Comparison of ENCODE assay signal across 17 cellular contexts in genomic region chr2:189641565-189641964, GRCh38. TPM values are rescaled to one million over a fixed set of nuclear protein-coding genes. Genes with fewer than 3 reads are reported as not detected.
DNase-seq lines count a peak whose midpoint lies in the region; ATAC-seq and TF ChIP-seq lines count a peak whose summit lies in the region.
"Had no signal": no experiment of that assay in that cellular context is flagged by ENCODE, and none has a peak within 500 bp of the region (broad histone marks: within the 10 kb centered on the region; RNA-seq: fewer than 3 reads in every experiment).

No MANE protein-coding gene starts in this region.

- peak overlapping the region; percentile 58 for H3K27ac Mint-ChIP-seq in activated T-helper 1 cell treated with anti-CD3 and anti-CD28 coated beads, Interleukin-12 subunit alpha, Interleukin-12 subunit beta, Interleukin-2, Interleukin-4 antibody, amounts not matched to agents 30 ng/mL and 10 ng/mL and 1 ng/mL, durations not matched to agents 14 hours and 24 hours and 36 hours

- peaks cover 8% of the 10 kb centered on the region for H3K4me1 Mint-ChIP-seq in activated T-helper 1 cell treated with anti-CD3 and anti-CD28 coated beads, Interleukin-12 subunit alpha, Interleukin-12 subunit beta, Interleukin-2, Interleukin-4 antibody, amounts not matched to agents 30 ng/mL and 10 ng/mL and 1 ng/mL, durations not matched to agents 14 hours and 24 hours and 36 hours (ENCODE audit: low read depth)

- no peak for TF ChIP-seq CTCF in fibroblast of pulmonary artery (IDR thresholded peaks at IDR 0.05; ENCODE audit: low read length, missing control alignments)
- no peak for TF ChIP-seq CTCF in ascending aorta (IDR thresholded peaks at IDR 0.05)

- ATAC-seq in GM21360 (IDR thresholded peaks at IDR 0.05; ENCODE audit: unreplicated experiment): no peak
- ATAC-seq: heart left ventricle had no signal

- no peak overlapping the region for H3K4me3 ChIP-seq in fibroblast of pulmonary artery (replicated peaks; ENCODE audit: low read depth, low read length)
- no peak overlapping the region for H3K4me3 ChIP-seq in ascending aorta
- H3K4me3 ChIP-seq: heart left ventricle, sigmoid colon, thyroid gland had no signal

- intact Hi-C loops in activated T-helper 1 cell treated with anti-CD3 and anti-CD28 coated beads, Interleukin-12 subunit alpha, Interleukin-12 subunit beta, Interleukin-2, Interleukin-4 antibody, amounts not matched to agents 30 ng/mL and 10 ng/mL and 1 ng/mL, durations not matched to agents 14 hours and 24 hours and 36 hours (cut with micrococcal nuclease): loop anchor here (1.0 kb wide), 1 partner anchor 17 kb away; no protein-coding TSS in a partner anchor
- intact Hi-C loops in ascending aorta (cut with DNase I): no loop called here

- no peaks in the 10 kb centered on the region for H3K9me3 ChIP-seq in ascending aorta
- H3K9me3 ChIP-seq: heart left ventricle, sigmoid colon, SK-N-SH, thyroid gland had no signal

- H3K36me3 Mint-ChIP-seq in activated T-helper 1 cell treated with anti-CD3 and anti-CD28 coated beads, Interleukin-12 subunit alpha, Interleukin-12 subunit beta, Interleukin-2, Interleukin-4 antibody, amounts not matched to agents 30 ng/mL and 10 ng/mL and 1 ng/mL, durations not matched to agents 14 hours and 24 hours and 36 hours (ENCODE audit: low read depth): no peaks in the 10 kb centered on the region
- H3K36me3 Mint-ChIP-seq: mesothelial cell of epicardium had no signal

- DNase-seq in stimulated activated naive CD4-positive, alpha-beta T cell treated with Interleukin-2 at 50 U/mL for 16 hours (lab: John Stamatoyannopoulos, UW): peak; percentile 6
- no peak for DNase-seq in stimulated activated naive CD4-positive, alpha-beta T cell (lab: John Stamatoyannopoulos, UW)
- DNase-seq in activated T-helper 1 cell treated with anti-CD3 and anti-CD28 coated beads, Interleukin-12 subunit alpha, Interleukin-12 subunit beta, Interleukin-2, Interleukin-4 antibody, amounts not matched to agents 30 ng/mL and 10 ng/mL and 1 ng/mL, durations not matched to agents 14 hours and 24 hours and 36 hours (ENCODE audit: low spot score): no peak
- DNase-seq in fibroblast of pulmonary artery (ENCODE audit: low read depth): peak; percentile 52
- no peak for DNase-seq in ascending aorta (ENCODE audit: low spot score in 2 of 2)
- no peak for DNase-seq in SIG-M5 (lab: John Stamatoyannopoulos, UW)
- DNase-seq in T-helper 9 cell: no peak
- DNase-seq: DMS153, heart left ventricle, NCI-H226, sigmoid colon, SK-N-SH, thyroid gland had no signal

- no peak overlapping the region for H3K4me3 Mint-ChIP-seq in activated T-helper 1 cell treated with anti-CD3 and anti-CD28 coated beads, Interleukin-12 subunit alpha, Interleukin-12 subunit beta, Interleukin-2, Interleukin-4 antibody, amounts not matched to agents 30 ng/mL and 10 ng/mL and 1 ng/mL, durations not matched to agents 14 hours and 24 hours and 36 hours
- H3K4me3 Mint-ChIP-seq: mesothelial cell of epicardium had no signal

- H3K36me3 ChIP-seq in ascending aorta: no peaks in the 10 kb centered on the region
- H3K36me3 ChIP-seq: heart left ventricle, sigmoid colon, thyroid gland had no signal

- H3K27me3 ChIP-seq in ascending aorta: no peaks in the 10 kb centered on the region
- H3K27me3 ChIP-seq: heart left ventricle, sigmoid colon, thyroid gland had no signal

- H3K27me3 Mint-ChIP-seq in activated T-helper 1 cell treated with anti-CD3 and anti-CD28 coated beads, Interleukin-12 subunit alpha, Interleukin-12 subunit beta, Interleukin-2, Interleukin-4 antibody, amounts not matched to agents 30 ng/mL and 10 ng/mL and 1 ng/mL, durations not matched to agents 14 hours and 24 hours and 36 hours (ENCODE audit: insufficient read depth): no peaks in the 10 kb centered on the region

- no peak overlapping the region for H3K27ac ChIP-seq in ascending aorta
- H3K27ac ChIP-seq: epithelial cell of prostate, heart left ventricle, KMS-11, sigmoid colon, thyroid gland had no signal

- H3K4me1 ChIP-seq in ascending aorta: no peaks in the 10 kb centered on the region
- H3K4me1 ChIP-seq: heart left ventricle, sigmoid colon, thyroid gland had no signal

- H3K9me3 Mint-ChIP-seq in activated T-helper 1 cell treated with anti-CD3 and anti-CD28 coated beads, Interleukin-12 subunit alpha, Interleukin-12 subunit beta, Interleukin-2, Interleukin-4 antibody, amounts not matched to agents 30 ng/mL and 10 ng/mL and 1 ng/mL, durations not matched to agents 14 hours and 24 hours and 36 hours: no peaks in the 10 kb centered on the region
- H3K9me3 Mint-ChIP-seq: mesothelial cell of epicardium had no signal

RNA-seq across cellular contexts. Expression of gene ASNSD1, which starts 19.7 kb away (rescaled TPM):
- 58.4 and 61.2 TPM in 2 replicates for total RNA-seq in activated T-helper 1 cell treated with anti-CD3 and anti-CD28 coated beads, Interleukin-12 subunit alpha, Interleukin-12 subunit beta, Interleukin-2, Interleukin-4 antibody, amounts not matched to agents 30 ng/mL and 10 ng/mL and 1 ng/mL, durations not matched to agents 14 hours and 24 hours and 36 hours
- total RNA-seq in ascending aorta: 18.1 TPM

RNA-seq across cellular contexts. Expression of gene ANKAR, which starts 32.9 kb away (rescaled TPM):
- 4.2 and 5.8 TPM in 2 replicates for total RNA-seq in activated T-helper 1 cell treated with anti-CD3 and anti-CD28 coated beads, Interleukin-12 subunit alpha, Interleukin-12 subunit beta, Interleukin-2, Interleukin-4 antibody, amounts not matched to agents 30 ng/mL and 10 ng/mL and 1 ng/mL, durations not matched to agents 14 hours and 24 hours and 36 hours
- 0.75 TPM for total RNA-seq in ascending aorta

Comparison
In these comparisons a context has a peak if more than half of its experiments do, and no peak if none do; other contexts are left out.
1. DNase-seq: peak in stimulated activated naive CD4-positive, alpha-beta T cell treated with Interleukin-2 at 50 U/mL for 16 hours (single experiment) and fibroblast of pulmonary artery (single experiment); none in stimulated activated naive CD4-positive, alpha-beta T cell (0 of 6), activated T-helper 1 cell treated with anti-CD3 and anti-CD28 coated beads, Interleukin-12 subunit alpha, Interleukin-12 subunit beta, Interleukin-2, Interleukin-4 antibody, amounts not matched to agents 30 ng/mL and 10 ng/mL and 1 ng/mL, durations not matched to agents 14 hours and 24 hours and 36 hours (single experiment), ascending aorta (0 of 2), SIG-M5 (single experiment) and T-helper 9 cell (single experiment).